8 cellular contexts compared by ENCODE assay signal in the genomic region with DNA sequence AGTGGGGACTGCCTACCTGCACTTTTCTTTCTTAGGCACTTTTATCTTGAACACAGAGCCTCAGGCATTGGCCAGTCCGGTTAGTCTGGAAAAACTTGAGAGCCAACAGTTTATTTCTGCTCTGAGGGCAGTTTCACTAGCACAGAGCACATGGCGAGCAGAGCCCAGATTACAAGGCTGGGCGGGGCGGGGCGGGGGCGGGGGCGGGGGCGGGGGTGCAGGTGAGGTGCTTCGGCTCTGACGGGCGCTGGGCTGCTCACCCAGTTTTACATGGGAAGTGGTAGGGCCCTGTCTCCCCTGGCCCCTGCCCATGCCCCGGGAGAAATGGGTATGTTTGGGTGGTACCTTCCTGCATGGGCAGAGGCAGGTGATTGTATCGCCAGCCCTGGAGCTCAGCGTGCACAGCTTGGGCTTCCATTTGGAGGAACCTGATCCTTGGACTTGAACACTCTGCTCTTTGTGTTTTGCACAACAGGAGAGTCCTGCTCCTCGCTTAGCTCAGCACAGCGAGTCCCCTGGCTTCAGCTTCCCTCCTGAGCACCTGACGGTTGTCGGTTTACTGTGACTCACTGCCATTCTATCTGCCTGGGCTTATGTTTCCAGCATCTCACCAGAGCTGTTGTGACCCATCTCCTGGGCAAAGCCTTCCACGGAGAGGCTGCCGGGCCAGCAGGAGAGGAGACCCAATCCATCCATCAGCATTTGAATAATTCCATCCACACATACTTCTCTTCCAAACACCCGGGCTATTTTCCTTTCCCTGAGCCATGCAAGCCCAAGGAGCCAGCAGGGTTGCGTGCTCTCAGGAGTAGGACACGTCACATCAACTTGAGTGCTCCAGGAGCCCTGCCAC.
A peak's percentile ranks its signal among the peaks of the same experiment; 100 is the strongest.
DNase-seq lines count a peak whose midpoint lies in the region; ATAC-seq and TF ChIP-seq lines count a peak whose summit lies in the region.

No MANE protein-coding gene starts in this region.

- H3K4me3 ChIP-seq in ascending aorta: peak overlapping the region in 1 of 2 donors; percentile 47

- peak; percentile 39 to 66 (median 55) for DNase-seq in NCI-H1417 (lab: John Stamatoyannopoulos, UW)
- DNase-seq in NCI-H1417 treated with DMSO at 0.1 percent for 48 hours (lab: John Stamatoyannopoulos, UW): no peak
- peak; percentile 53 for DNase-seq in T follicular helper cell (ENCODE audit: low read depth)
- peak; percentile 62 to 84 for DNase-seq in ascending aorta (ENCODE audit: low spot score in 2 of 2)
- DNase-seq in kidney tubule cell (ENCODE audit: low spot score): peak; percentile 92
- DNase-seq in stimulated activated CD4-positive, alpha-beta T cell treated with anti-CD3 and anti-CD28 coated beads, TNF-alpha, amount 100 ng/mL, for 1 hour (ENCODE audit: low read depth in 3 of 3, low spot score in 1 of 3): peak in 2 of 3 donors; percentile 32 to 41
- no peak for DNase-seq in hepatic stellate cell (ENCODE audit: low spot score)

- H3K4me1 ChIP-seq in ascending aorta: peaks cover 14 to 52% of the 10 kb centered on the region in 2 donors

- H3K9me3 ChIP-seq in ascending aorta: no peaks in the 10 kb centered on the region

- intact Hi-C loops in ascending aorta (cut with DNase I): loop anchor here (2.0 kb wide), 1 partner anchor 27 kb away; no protein-coding TSS in a partner anchor

- H3K27ac ChIP-seq in ascending aorta: peak overlapping the region; percentile 96 to 97

- no peaks in the 10 kb centered on the region for H3K27me3 ChIP-seq in ascending aorta

- no peaks in the 10 kb centered on the region for H3K36me3 ChIP-seq in ascending aorta

- no peak for TF ChIP-seq CTCF in ascending aorta (IDR thresholded peaks at IDR 0.05)

- peak; percentile 19 for ATAC-seq in HG03442 (IDR thresholded peaks at IDR 0.05; ENCODE audit: unreplicated experiment)

Comparison
In these comparisons a context has a peak if more than half of its experiments do, and no peak if none do; other contexts are left out.
1. DNase-seq: peak in NCI-H1417 (3 of 3), T follicular helper cell (single experiment), ascending aorta (2 of 2), kidney tubule cell (single experiment) and stimulated activated CD4-positive, alpha-beta T cell treated with anti-CD3 and anti-CD28 coated beads, TNF-alpha, amount 100 ng/mL, for 1 hour (2 of 3); none in NCI-H1417 treated with DMSO at 0.1 percent for 48 hours (single experiment) and hepatic stellate cell (single experiment).